In the genomic region with DNA sequence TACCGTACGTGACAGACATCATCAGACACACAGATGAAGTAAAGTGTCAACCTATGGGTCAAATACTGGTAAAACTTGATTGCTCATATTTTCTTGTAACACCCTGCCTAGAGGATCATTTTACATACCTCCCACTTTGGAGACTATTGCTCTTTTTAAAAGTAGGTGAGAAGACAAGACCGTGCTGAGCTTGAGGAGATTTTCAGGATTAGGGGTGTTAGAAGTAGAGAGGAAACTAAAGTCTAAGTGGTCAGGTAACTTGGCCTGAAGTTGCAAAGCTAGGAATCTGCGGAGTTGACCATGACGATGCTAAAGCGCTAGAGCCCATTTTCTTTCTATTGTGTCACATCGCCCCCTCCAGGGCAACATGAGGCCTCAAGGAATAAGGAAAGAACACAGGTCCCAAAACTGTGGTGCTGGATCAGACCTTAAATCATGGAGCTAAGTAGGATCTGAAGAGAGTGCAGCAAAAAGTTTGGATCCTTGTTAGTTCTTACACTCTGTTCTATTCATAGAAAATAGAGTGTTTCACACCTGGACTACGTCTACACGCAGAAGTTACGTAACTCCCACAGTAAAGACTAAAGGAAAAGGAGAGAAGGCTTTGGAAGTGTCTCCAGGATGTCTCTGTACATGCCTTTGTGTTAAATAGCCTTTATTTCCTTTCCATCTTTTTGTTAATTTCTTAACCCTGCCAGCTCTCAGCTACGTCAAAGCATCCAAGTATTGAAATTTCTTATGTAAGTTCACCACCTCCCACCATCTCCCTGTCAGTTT, we compare ENCODE assay signal across 8 cellular contexts. TPM values are rescaled to one million over a fixed set of nuclear protein-coding genes. Genes with fewer than 3 reads are reported as not detected.
DNase-seq lines count a peak whose midpoint lies in the region; ATAC-seq lines count a peak whose summit lies in the region.

No MANE protein-coding gene starts in this region.

- intact Hi-C loops in sciatic nerve (cut with DNase I), result no loop called here

- ATAC-seq in sciatic nerve (peak; percentile 82), HG02588 (IDR thresholded peaks at IDR 0.05; ENCODE audit: unreplicated experiment) (no peak)

- peak; percentile 33 for DNase-seq in stimulated activated CD4-positive, alpha-beta T cell treated with anti-CD3 and anti-CD28 coated beads, Interleukin-15, amount 100 ng/mL, for 24 hours
- no peak for DNase-seq in stimulated activated CD4-positive, alpha-beta T cell treated with anti-CD3 and anti-CD28 coated beads, Interleukin-1b, Interleukin-23, amount 100 ng/mL, for 48 hours
- peak; percentile 41 for DNase-seq in NCI-H146 treated with DMSO at 0.1 percent for 48 hours (lab: John Stamatoyannopoulos, UW; ENCODE audit: unreplicated experiment)
- DNase-seq in amniotic epithelial cell (ENCODE audit: low read depth), result peak; percentile 60
- DNase-seq in hepatic stellate cell (ENCODE audit: low spot score), result peak; percentile 64
- DNase-seq in sciatic nerve (ENCODE audit: low spot score), result peak; percentile 70
- no peak for DNase-seq in KG1 (lab: John Stamatoyannopoulos, UW)

RNA-seq across cellular contexts. Expression of gene DTNB, which starts 8.7 kb away (rescaled TPM):
- 26.2 TPM for total RNA-seq in sciatic nerve

Comparison
In these comparisons a context has a peak if more than half of its experiments do, and no peak if none do; other contexts are left out.
1. DNase-seq: peak in stimulated activated CD4-positive, alpha-beta T cell treated with anti-CD3 and anti-CD28 coated beads, Interleukin-15, amount 100 ng/mL, for 24 hours (single experiment), NCI-H146 treated with DMSO at 0.1 percent for 48 hours (single experiment), amniotic epithelial cell (single experiment), hepatic stellate cell (single experiment) and sciatic nerve (single experiment); none in stimulated activated CD4-positive, alpha-beta T cell treated with anti-CD3 and anti-CD28 coated beads, Interleukin-1b, Interleukin-23, amount 100 ng/mL, for 48 hours (single experiment) and KG1 (single experiment).